8 cellular contexts compared by ENCODE assay signal in the genomic region with DNA sequence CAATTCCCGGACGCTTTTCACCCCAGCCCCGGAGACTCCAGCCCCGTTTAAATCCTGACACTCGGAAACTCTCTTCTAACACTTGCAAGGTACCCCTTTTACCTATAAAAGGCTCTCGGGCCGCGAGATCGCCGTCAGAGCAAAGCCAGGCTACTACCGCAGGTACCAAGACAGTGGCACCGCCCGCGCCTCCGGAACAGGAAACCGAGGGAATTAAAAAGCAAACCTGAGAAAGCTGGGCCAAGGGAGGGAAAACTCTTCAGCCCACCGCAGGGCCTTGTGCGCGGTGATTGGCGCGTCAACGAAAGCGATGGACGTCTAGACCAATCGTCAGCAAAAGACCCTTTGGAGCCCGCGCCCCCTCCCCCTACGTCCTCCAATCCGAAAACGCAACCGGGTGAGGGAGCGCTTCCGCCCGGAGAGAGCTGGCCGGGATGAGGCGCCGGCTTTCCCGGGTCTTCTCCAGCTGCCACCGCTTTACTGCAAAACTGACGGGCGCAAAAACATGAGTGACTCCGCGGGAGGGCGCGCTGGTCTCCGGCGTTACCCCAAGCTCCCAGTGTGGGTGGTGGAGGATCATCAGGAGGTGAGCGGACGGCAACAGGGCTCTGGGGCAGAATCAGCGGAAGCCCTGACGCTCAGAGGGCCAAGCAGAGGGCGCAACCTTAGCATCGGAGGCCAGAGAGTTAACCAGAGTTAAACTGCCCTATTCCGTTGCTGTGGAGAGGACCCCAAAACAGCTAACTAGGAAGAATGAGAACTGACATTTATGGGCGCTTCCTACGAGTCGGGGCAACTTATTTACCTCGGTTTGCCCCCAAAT. TPM values are rescaled to one million over a fixed set of nuclear protein-coding genes. Genes with fewer than 3 reads are reported as not detected.
A peak's percentile ranks its signal among the peaks of the same experiment; 100 is the strongest.
DNase-seq lines count a peak whose midpoint lies in the region; ATAC-seq and TF ChIP-seq lines count a peak whose summit lies in the region.

Gene C5orf22, plus strand, starts transcription at position 414 of the 823 bp plus-strand sequence. Its CDS starts 92 bp downstream, at position 506.
Gene DROSHA, minus strand, starts transcription at position 206 of the 823 bp plus-strand sequence. CDS start 3,034 bp downstream, outside the sequence.

- H3K36me3 ChIP-seq in left lung: peaks cover 0 to 45% of the 10 kb centered on the region in 2 donors

- H3K27ac ChIP-seq in C4-2B: peak within 1 kb of the TSS; percentile 80
- H3K27ac ChIP-seq in left lung: peak within 1 kb of the TSS; percentile 78 to 81

- peak within 1 kb of the TSS; percentile 78 to 85 for H3K4me3 ChIP-seq in left lung

- peak; percentile 100 for DNase-seq in NCI-H748 (lab: John Stamatoyannopoulos, UW; ENCODE audit: unreplicated experiment)
- DNase-seq in activated CD4-positive, alpha-beta T cell treated with anti-CD3 and anti-CD28 coated beads, Interleukin-2, amount 50 U/mL, for 1 hour: peak; percentile 90
- DNase-seq in dermis blood vessel endothelial cell: peak; percentile 97
- DNase-seq in left lung: peak; percentile 95 to 96
- peak; percentile 85 to 86 for DNase-seq in stimulated activated CD4-positive, alpha-beta T cell treated with anti-CD3 and anti-CD28 coated beads, Interleukin-2, amount 100 ng/mL, for 48 hours

- TF ChIP-seq CTCF in C4-2B (conservative IDR thresholded peaks at IDR 0.05) (peak; percentile 9; the same call in 1 of the 2 replicates), left lung (IDR thresholded peaks at IDR 0.05) (no peak)

- peaks cover 12 to 45% of the 10 kb centered on the region in 2 donors for H3K4me1 ChIP-seq in left lung

- ATAC-seq in GM19351 (IDR thresholded peaks at IDR 0.05; ENCODE audit: unreplicated experiment): peak; percentile 88
- peak; percentile 92 for ATAC-seq in HG03521 (IDR thresholded peaks at IDR 0.05; ENCODE audit: unreplicated experiment)
- ATAC-seq in left lung: peak; percentile 99

- no peaks in the 10 kb centered on the region for H3K9me3 ChIP-seq in left lung

- intact Hi-C loops in left lung (cut with DNase I): no loop called here

- no peaks in the 10 kb centered on the region for H3K27me3 ChIP-seq in left lung

RNA-seq across cellular contexts. Expression of gene C5orf22, which starts in this region (rescaled TPM):
- total RNA-seq in dermis blood vessel endothelial cell: 14.6 and 23.0 TPM in 2 replicates
- total RNA-seq in left lung: 10 to 100 TPM; 21.3 to 25.4 TPM

RNA-seq across cellular contexts. Expression of gene DROSHA, which starts in this region (rescaled TPM):
- total RNA-seq in dermis blood vessel endothelial cell: 54.5 and 85.2 TPM in 2 replicates
- 10 to 100 TPM; 46.6 to 48.2 TPM for total RNA-seq in left lung

Comparison
In these comparisons a context has a peak if more than half of its experiments do, and no peak if none do; other contexts are left out.
1. Peak in every context shown above with its lines: DNase-seq, ATAC-seq, H3K4me3 ChIP-seq and H3K27ac ChIP-seq.